Comparison of ENCODE assay signal across 1 cellular context in the genomic region with DNA sequence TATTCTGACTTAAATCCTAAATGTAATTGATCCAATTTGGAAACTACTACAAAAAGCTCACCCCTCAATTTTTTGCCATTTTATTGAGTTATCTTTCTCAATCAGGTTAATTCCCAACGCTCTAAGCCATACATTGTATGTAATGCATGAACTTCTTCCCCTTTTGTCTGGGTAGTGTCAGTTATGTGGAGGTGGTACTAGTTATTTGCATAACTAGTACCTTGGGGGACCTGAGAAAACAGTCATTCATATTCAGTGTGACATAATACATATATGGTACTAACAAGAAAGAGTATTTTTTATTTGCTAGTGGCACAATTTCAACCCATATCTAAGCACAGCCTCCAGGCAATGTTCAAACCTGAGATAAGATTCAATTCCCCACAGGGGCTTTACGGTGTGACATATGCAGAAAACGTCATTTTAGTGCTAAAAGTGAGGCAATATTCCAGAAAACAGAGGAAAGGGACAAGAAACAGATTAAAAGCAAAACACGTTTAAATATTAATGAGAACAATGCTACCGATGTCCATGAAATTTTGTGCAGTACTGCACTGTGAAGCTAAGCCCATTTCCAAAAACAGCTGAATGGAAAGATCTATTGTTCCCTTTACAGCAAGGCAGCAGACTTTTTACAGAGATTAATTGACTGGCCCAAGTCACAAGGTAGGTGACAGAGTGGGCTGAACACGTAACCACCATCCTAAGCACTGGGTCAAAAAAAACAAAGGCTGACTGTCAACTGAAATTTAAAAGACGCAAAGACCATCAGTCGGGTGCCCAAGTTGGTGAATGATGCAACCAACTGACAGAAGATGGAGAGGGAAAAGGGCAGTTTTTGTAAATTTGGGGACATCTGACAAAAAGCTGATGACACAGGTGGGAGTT.
TF ChIP-seq lines count a peak whose summit lies in the region.

No MANE protein-coding gene starts in this region.

TF ChIP-seq in GM23338, 12 proteins besides CTCF, POLR2A, EP300 and RAD21 (continued from another document):
- no peak for TF ChIP-seq ZNF462 (CRISPR knock-in tag; IDR thresholded peaks at IDR 0.05)
- TF ChIP-seq REST (IDR thresholded peaks at IDR 0.05; ENCODE audit: unreplicated experiment): no peak
- TF ChIP-seq JUNB (IDR thresholded peaks at IDR 0.05; ENCODE audit: unreplicated experiment): no peak
- no peak for TF ChIP-seq CREB1 (CRISPR knock-in tag; IDR thresholded peaks at IDR 0.05; ENCODE audit: low read depth)
- TF ChIP-seq NANOG (IDR thresholded peaks at IDR 0.05; ENCODE audit: borderline replicate concordance): no peak
- TF ChIP-seq STAT1 (IDR thresholded peaks at IDR 0.05; ENCODE audit: unreplicated experiment): no peak
- TF ChIP-seq ZNF114 (CRISPR knock-in tag; IDR thresholded peaks at IDR 0.05): no peak
- no peak for TF ChIP-seq EZH2 (IDR thresholded peaks at IDR 0.05; ENCODE audit: low read depth, unreplicated experiment)
- TF ChIP-seq ZNF331 (CRISPR knock-in tag; IDR thresholded peaks at IDR 0.05; ENCODE audit: low read depth): no peak
- no peak for TF ChIP-seq EZH2phosphoT487 (IDR thresholded peaks at IDR 0.05; ENCODE audit: unreplicated experiment)
